Comparison of ENCODE assay signal across 9 cellular contexts in the genomic region with DNA sequence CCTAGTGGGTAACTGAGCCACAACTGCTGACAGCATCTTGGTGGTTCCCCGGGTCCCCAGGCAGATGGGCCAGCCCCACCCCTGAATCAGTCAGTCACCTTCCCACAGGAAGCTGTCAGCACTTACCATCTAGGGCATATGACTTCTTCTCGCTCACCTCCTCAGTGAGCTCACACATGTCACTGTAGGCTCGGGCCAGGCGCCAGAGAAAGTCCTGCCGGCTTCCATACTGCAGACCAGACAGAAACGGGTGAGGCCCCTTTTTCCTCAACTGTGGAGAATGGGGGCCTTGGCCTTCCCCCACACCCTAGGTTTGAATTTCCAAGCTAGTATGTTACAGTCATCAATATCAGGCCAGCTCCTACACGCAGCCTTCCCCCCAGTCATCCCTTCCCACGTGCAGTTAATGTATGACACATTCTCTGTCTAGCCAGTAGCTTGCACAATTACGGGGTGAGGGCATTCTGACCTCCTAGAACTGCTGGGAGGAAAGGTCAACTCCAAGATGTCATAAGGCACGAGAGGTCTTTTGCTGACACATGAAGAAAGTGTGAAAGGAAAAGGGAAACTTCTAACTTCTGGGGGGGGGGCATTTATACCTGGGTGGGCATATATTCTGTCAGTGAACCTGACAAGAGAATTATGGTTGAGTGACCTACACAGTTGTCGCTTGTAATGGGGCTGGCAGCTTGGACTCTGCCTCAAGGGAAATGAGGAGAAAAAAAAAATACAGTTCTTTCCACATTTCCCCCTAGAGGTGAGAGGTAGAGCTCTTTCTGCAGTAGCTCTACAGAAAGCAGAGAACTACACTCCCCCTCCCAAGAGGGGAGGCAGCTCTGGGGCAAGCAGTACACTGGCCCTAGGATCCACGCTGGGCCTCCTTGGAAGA. TPM values are rescaled to one million over a fixed set of nuclear protein-coding genes. Genes with fewer than 3 reads are reported as not detected.
DNase-seq lines count a peak whose midpoint lies in the region; ATAC-seq and TF ChIP-seq lines count a peak whose summit lies in the region.
"Had no signal": no experiment of that assay in that cellular context is flagged by ENCODE, and none has a peak within 500 bp of the region (broad histone marks: within the 10 kb centered on the region; RNA-seq: fewer than 3 reads in every experiment).

No MANE protein-coding gene starts in this region.

- no peak overlapping the region for H4K5ac ChIP-seq in IMR-90 (ENCODE audit: low read depth, low read length)

- no peak overlapping the region for H3K27ac ChIP-seq in IMR-90 (ENCODE audit: insufficient read depth, low read length)
- peak overlapping the region; percentile 54 for H3K27ac ChIP-seq in hepatocyte
- no peak overlapping the region for H3K27ac ChIP-seq in A673 (ENCODE audit: low read depth, low read length, poor library complexity, severe bottlenecking)

- no peak overlapping the region for H3K18ac ChIP-seq in IMR-90 (ENCODE audit: low read depth, low read length)

- H3K4me3 ChIP-seq in IMR-90 (ENCODE audit: insufficient read depth, low read depth, low read length) (no peak overlapping the region), hepatocyte (no peak overlapping the region), A673 (ENCODE audit: low read depth, low read length, poor library complexity, severe bottlenecking) (no peak overlapping the region)

- ATAC-seq in IMR-90 (ENCODE audit: low read depth) (peak; percentile 82), GM21528 (IDR thresholded peaks at IDR 0.05; ENCODE audit: low FRiP score, unreplicated experiment) (no peak)
- ATAC-seq in stimulated activated effector memory CD8-positive, alpha-beta T cell treated with anti-CD3 and anti-CD28 coated beads, Interleukin-12 subunit alpha, Interleukin-12 subunit beta, amount 100 ng/mL, for 72 hours, result peak; percentile 99

- BruUV-seq in IMR-90 (replicated peaks; lab: Mats Ljungman, UMichigan) (no TSS peak), A673 (replicated peaks; lab: Mats Ljungman, UMichigan) (no TSS peak)

- peak overlapping the region; percentile 57 for H3K4me3 Mint-ChIP-seq in stimulated activated effector memory CD8-positive, alpha-beta T cell treated with anti-CD3 and anti-CD28 coated beads, Interleukin-12 subunit alpha, Interleukin-12 subunit beta, amount 100 ng/mL, for 72 hours
- H3K4me3 Mint-ChIP-seq: dendritic cell treated with granulocyte-macrophage colony-stimulating factor and Interleukin-4, amounts not matched to agents 40 ng/mL and 50 ng/mL, for 4 days had no signal

- H2BK20ac ChIP-seq in IMR-90 (ENCODE audit: low read depth, low read length), result no peak overlapping the region

- WGBS in IMR-90 (ENCODE audit: extremely low coverage in 2 of 2, insufficient read length in 1 of 2), 2 experiments, result no CpG with 5 or more reads among the region's 12 CpGs
- WGBS in hepatocyte (ENCODE audit: low lambda C conversion rate, missing lambda C conversion rate), result 80% methylated on average over 12 of the region's 12 CpGs

- H3K36me3 ChIP-seq in IMR-90 (ENCODE audit: control insufficient read depth, insufficient read depth, low read length) (peaks cover 27% of the 10 kb centered on the region), hepatocyte (replicated peaks; ENCODE audit: insufficient read depth, low read depth) (no peaks in the 10 kb centered on the region), A673 (ENCODE audit: insufficient read depth, low read length, poor library complexity, severe bottlenecking) (peaks cover 39% of the 10 kb centered on the region)

- no peaks in the 10 kb centered on the region for H3K9me1 ChIP-seq in IMR-90 (ENCODE audit: insufficient read depth, low read length)

- H2BK5ac ChIP-seq in IMR-90 (ENCODE audit: low read depth, low read length, poor library complexity, severe bottlenecking), result no peak overlapping the region

- no peak overlapping the region for H3K56ac ChIP-seq in IMR-90 (ENCODE audit: extremely low read depth, insufficient read depth, low read length)

- no peak overlapping the region for H2AFZ ChIP-seq in IMR-90 (replicated peaks; ENCODE audit: low read length, poor library complexity)
- no peak overlapping the region for H2AFZ ChIP-seq in hepatocyte

- H2BK15ac ChIP-seq in IMR-90 (ENCODE audit: low read depth, low read length), result no peak overlapping the region

- H3K14ac ChIP-seq in IMR-90 (replicated peaks; ENCODE audit: low read depth, low read length), result no peak overlapping the region

- no peaks in the 10 kb centered on the region for H3K9me3 ChIP-seq in IMR-90 (ENCODE audit: control insufficient read depth, insufficient read depth, low read length)
- no peaks in the 10 kb centered on the region for H3K9me3 ChIP-seq in hepatocyte (ENCODE audit: low read depth)
- H3K9me3 ChIP-seq in A673 (ENCODE audit: low read depth, low read length, poor library complexity, severe bottlenecking), result no peaks in the 10 kb centered on the region

- peak overlapping the region; percentile 93 for H3K27ac Mint-ChIP-seq in stimulated activated effector memory CD8-positive, alpha-beta T cell treated with anti-CD3 and anti-CD28 coated beads, Interleukin-12 subunit alpha, Interleukin-12 subunit beta, amount 100 ng/mL, for 72 hours
- H3K27ac Mint-ChIP-seq: dendritic cell treated with granulocyte-macrophage colony-stimulating factor and Interleukin-4, amounts not matched to agents 40 ng/mL and 50 ng/mL, for 4 days had no signal

- peak overlapping the region; percentile 10; the same call in 1 of the 2 replicates for H2AK5ac ChIP-seq in IMR-90 (ENCODE audit: low read depth, low read length)

- no peak overlapping the region for H2BK120ac ChIP-seq in IMR-90 (ENCODE audit: low read depth, low read length)

- no peak overlapping the region for H3K4ac ChIP-seq in IMR-90 (ENCODE audit: low read depth, low read length)

- POLR2A ChIA-PET in IMR-90 (lab: Charles Lee; ENCODE audit: unreplicated experiment), result interaction anchor here (0.5 to 0.7 kb wide), 2 partner anchors 13 to 155 kb away, joined by 6 to 14 read pairs; no protein-coding TSS in a partner anchor
- POLR2A ChIA-PET in A673 (lab: Charles Lee; ENCODE audit: low non-redundant PET), result no interaction called here

- H3K36me3 Mint-ChIP-seq in stimulated activated effector memory CD8-positive, alpha-beta T cell treated with anti-CD3 and anti-CD28 coated beads, Interleukin-12 subunit alpha, Interleukin-12 subunit beta, amount 100 ng/mL, for 72 hours, result peaks cover 59% of the 10 kb centered on the region

- H3K9ac ChIP-seq in IMR-90 (ENCODE audit: low read depth, low read length), result no peak overlapping the region

- H4K8ac ChIP-seq in IMR-90 (ENCODE audit: low read depth in 2 of 2, low read length in 2 of 2), result no peak overlapping the region

- peaks cover 9% of the 10 kb centered on the region for H3K79me2 ChIP-seq in hepatocyte

- no peak overlapping the region for H4K91ac ChIP-seq in IMR-90 (ENCODE audit: insufficient read depth, low read depth, low read length)

- in situ Hi-C loops in IMR-90 (cut with MboI; ENCODE audit: low sequenced_read_pairs), result no loop called here

- peaks cover 4 to 21% of the 10 kb centered on the region in 2 experiments; a peak in 2 of 4 replicates for H3K79me1 ChIP-seq in IMR-90 (ENCODE audit: low read depth in 1 of 2, low read length in 2 of 2)

- no peaks in the 10 kb centered on the region for H3K27me3 ChIP-seq in IMR-90 (ENCODE audit: control insufficient read depth, insufficient read depth, low read length)
- no peaks in the 10 kb centered on the region for H3K27me3 ChIP-seq in hepatocyte
- no peaks in the 10 kb centered on the region for H3K27me3 ChIP-seq in A673 (replicated peaks; ENCODE audit: insufficient read depth, low read depth, low read length, poor library complexity)

- no peaks in the 10 kb centered on the region for H3K9me3 Mint-ChIP-seq in stimulated activated effector memory CD8-positive, alpha-beta T cell treated with anti-CD3 and anti-CD28 coated beads, Interleukin-12 subunit alpha, Interleukin-12 subunit beta, amount 100 ng/mL, for 72 hours
- H3K9me3 Mint-ChIP-seq: dendritic cell treated with granulocyte-macrophage colony-stimulating factor and Interleukin-4, amounts not matched to agents 40 ng/mL and 50 ng/mL, for 4 days had no signal

- H3K4me2 ChIP-seq in IMR-90 (ENCODE audit: low read depth, low read length), result no peak overlapping the region
- no peak overlapping the region for H3K4me2 ChIP-seq in hepatocyte

- no peaks in the 10 kb centered on the region for H3K9me2 ChIP-seq in hepatocyte (replicated peaks; ENCODE audit: insufficient read depth)

- CTCF ChIA-PET in IMR-90 (lab: Yijun Ruan, JAX), result interaction anchor here (0.6 to 1.5 kb wide), 7 partner anchors 19 to 541 kb away, joined by 3 to 9 read pairs (median 3); partner anchors contain the start of gene VPS18
- CTCF ChIA-PET in A673 (lab: Charles Lee), result interaction anchor here (0.8 to 1.2 kb wide), 3 partner anchors 114 to 479 kb away, joined by 4 to 7 read pairs (median 5); partner anchors contain the start of gene VPS18

- H3K23ac ChIP-seq in IMR-90 (ENCODE audit: low read depth, low read length), result no peak overlapping the region

- H4K20me1 ChIP-seq in IMR-90 (ENCODE audit: insufficient read depth, low read length), result peaks cover 5% of the 10 kb centered on the region; the same call in 1 of the 2 replicates
- H4K20me1 ChIP-seq in hepatocyte (ENCODE audit: insufficient read depth, poor library complexity, severe bottlenecking), result no peaks in the 10 kb centered on the region

- intact Hi-C loops in IMR-90 (cut with micrococcal nuclease) (no loop called here), A673 (cut with micrococcal nuclease; ENCODE audit: unreplicated experiment) (no loop called here)

- TF ChIP-seq POLR2A in IMR-90 (IDR thresholded peaks at IDR 0.05; ENCODE audit: low read depth, low read length), result no peak

- no peak for TF ChIP-seq RAD21 in IMR-90 (IDR thresholded peaks at IDR 0.05; ENCODE audit: low read length)

- DNase-seq in AG08395 (ENCODE audit: low spot score) (peak; percentile 77), IMR-90 (peak; percentile 82), activated T-cell treated with anti-CD3 and anti-CD28 coated beads for 48 hours (ENCODE audit: low read depth) (peak; percentile 55), hepatocyte (ENCODE audit: low spot score) (peak; percentile 44), A673 (ENCODE audit: low spot score) (no peak), medulla oblongata (ENCODE audit: extremely low spot score) (no peak)
- peak; percentile 56 to 85 for DNase-seq in stimulated activated effector memory CD8-positive, alpha-beta T cell treated with anti-CD3 and anti-CD28 coated beads, Interleukin-12 subunit alpha, Interleukin-12 subunit beta, amount 100 ng/mL, for 72 hours (ENCODE audit: low spot score in 2 of 2)

- TF ChIP-seq CTCF in IMR-90 (conservative IDR thresholded peaks at IDR 0.05; ENCODE audit: low read depth, low read length) (no peak), hepatocyte (IDR thresholded peaks at IDR 0.05; ENCODE audit: poor library complexity) (no peak), A673 (conservative IDR thresholded peaks at IDR 0.05; ENCODE audit: low read depth, low read length) (no peak)

- H2AK9ac ChIP-seq in IMR-90 (replicated peaks; ENCODE audit: low read depth, low read length, poor library complexity), result no peak overlapping the region

- H3K4me1 ChIP-seq in IMR-90 (ENCODE audit: control insufficient read depth, insufficient read depth, low read length) (peaks cover 2% of the 10 kb centered on the region; the same call in 1 of the 2 replicates), hepatocyte (ENCODE audit: insufficient read depth) (peaks cover 8% of the 10 kb centered on the region), A673 (ENCODE audit: insufficient read depth, low read length, poor library complexity, severe bottlenecking) (peaks cover 19% of the 10 kb centered on the region)

- peaks cover 33% of the 10 kb centered on the region for H3K4me1 Mint-ChIP-seq in stimulated activated effector memory CD8-positive, alpha-beta T cell treated with anti-CD3 and anti-CD28 coated beads, Interleukin-12 subunit alpha, Interleukin-12 subunit beta, amount 100 ng/mL, for 72 hours

- dilution Hi-C loops in IMR-90 (cut with HindIII; ENCODE audit: low sequenced_read_pairs, unreplicated experiment), result no loop called here

RNA-seq across cellular contexts. Expression of gene RMDN3, which starts 10.9 kb away (rescaled TPM):
- 14.7 and 17.5 TPM in 2 replicates for total RNA-seq in IMR-90 (2012; rRNA removed)
- 23.4 and 25.7 TPM in 2 replicates for polyA plus RNA-seq in IMR-90 (2012; rRNA removed)
- 21.7 and 28.1 TPM in 2 replicates for polyA plus RNA-seq in IMR-90 (2012; cell fraction: cytosol; rRNA removed)
- 21.9 and 23.6 TPM in 2 replicates for polyA plus RNA-seq in IMR-90 (2012; cell fraction: nucleus; rRNA removed; ENCODE audit: low replicate concordance)
- total RNA-seq in hepatocyte, result 23.0 and 26.0 TPM in 2 replicates
- polyA plus RNA-seq in hepatocyte, result 39.0 and 46.8 TPM in 2 replicates
- 50.8 and 50.9 TPM in 2 replicates for total RNA-seq in A673 (2021)

RNA-seq across cellular contexts. Expression of gene GCHFR, which starts 19.7 kb away (rescaled TPM):
- total RNA-seq in IMR-90 (2012; rRNA removed) (1.4 and 2.3 TPM in 2 replicates), hepatocyte (97.2 and 105 TPM in 2 replicates), A673 (2021) (7.1 and 10.8 TPM in 2 replicates)
- polyA plus RNA-seq in IMR-90 (2012; rRNA removed) (6.5 and 6.8 TPM in 2 replicates), hepatocyte (165 and 213 TPM in 2 replicates)
- 2.2 and 11.4 TPM in 2 replicates for polyA plus RNA-seq in IMR-90 (2012; cell fraction: cytosol; rRNA removed)
- 1.5 and 2.5 TPM in 2 replicates for polyA plus RNA-seq in IMR-90 (2012; cell fraction: nucleus; rRNA removed; ENCODE audit: low replicate concordance)

RNA-seq across cellular contexts. Expression of gene C15orf62, which starts 25.6 kb away (rescaled TPM):
- total RNA-seq in IMR-90 (2012; rRNA removed) (under 0.01 TPM in 1 of 2 replicates, not detected in the other), hepatocyte (0.43 and 2.6 TPM in 2 replicates), A673 (2021) (0.33 and 0.62 TPM in 2 replicates)
- polyA plus RNA-seq in IMR-90 (2012; rRNA removed) (not detected in 2 replicates), hepatocyte (0.77 and 0.97 TPM in 2 replicates)
- polyA plus RNA-seq in IMR-90 (2012; cell fraction: cytosol; rRNA removed), result 0.02 and 0.16 TPM in 2 replicates
- 0.06 and 0.07 TPM in 2 replicates for polyA plus RNA-seq in IMR-90 (2012; cell fraction: nucleus; rRNA removed; ENCODE audit: low replicate concordance)

RNA-seq across cellular contexts. Expression of gene RAD51, which starts 49.2 kb away (rescaled TPM):
- total RNA-seq in IMR-90 (2012; rRNA removed) (7.8 and 8.4 TPM in 2 replicates), hepatocyte (2.0 and 5.0 TPM in 2 replicates), A673 (2021) (44.8 and 51.1 TPM in 2 replicates)
- polyA plus RNA-seq in IMR-90 (2012; rRNA removed) (6.5 and 6.8 TPM in 2 replicates), hepatocyte (4.9 and 5.9 TPM in 2 replicates)
- 3.0 and 5.1 TPM in 2 replicates for polyA plus RNA-seq in IMR-90 (2012; cell fraction: cytosol; rRNA removed)
- 2.5 and 4.5 TPM in 2 replicates for polyA plus RNA-seq in IMR-90 (2012; cell fraction: nucleus; rRNA removed; ENCODE audit: low replicate concordance)

Comparison
In these comparisons a context has a peak if more than half of its experiments do, and no peak if none do; other contexts are left out.
1. DNase-seq: peak in AG08395 (single experiment), IMR-90 (single experiment), activated T-cell treated with anti-CD3 and anti-CD28 coated beads for 48 hours (single experiment), hepatocyte (single experiment) and stimulated activated effector memory CD8-positive, alpha-beta T cell treated with anti-CD3 and anti-CD28 coated beads, Interleukin-12 subunit alpha, Interleukin-12 subunit beta, amount 100 ng/mL, for 72 hours (2 of 2); none in A673 (single experiment) and medulla oblongata (single experiment).